ENCODE assay signal across 18 cellular contexts in the genomic region with DNA sequence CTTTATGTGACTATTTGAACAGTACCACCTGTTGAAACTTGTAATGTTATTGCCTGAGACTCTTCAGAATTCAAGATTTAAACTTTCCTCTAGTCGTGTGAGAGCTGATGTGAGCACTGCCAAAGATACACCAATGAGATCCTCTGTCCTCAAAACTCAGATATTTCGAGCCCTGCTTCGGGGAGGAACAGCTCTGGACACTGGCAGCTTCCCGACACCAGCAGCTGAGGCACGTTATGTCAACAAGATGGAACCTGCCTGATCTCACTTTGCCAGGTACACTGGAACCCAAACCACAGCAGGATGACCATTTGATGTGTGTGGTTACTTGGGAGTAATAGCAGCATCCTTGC.
"Had no signal": no experiment of that assay in that cellular context is flagged by ENCODE, and none has a peak within 500 bp of the region (broad histone marks: within the 10 kb centered on the region; RNA-seq: fewer than 3 reads in every experiment).

No MANE protein-coding gene starts in this region.

- H3K79me2 ChIP-seq: hepatocyte had no signal

- H3K4me3 ChIP-seq: adrenal gland, hepatocyte, neural progenitor cell, psoas muscle, right lobe of liver, upper lobe of right lung had no signal

- H2AFZ ChIP-seq: hepatocyte, neural progenitor cell had no signal

- H3K36me3 ChIP-seq: adrenal gland, esophagus muscularis mucosa, neural progenitor cell, right lobe of liver, upper lobe of right lung had no signal

- H3K4me1 ChIP-seq: adrenal gland, esophagus muscularis mucosa, neural progenitor cell, psoas muscle, right lobe of liver, upper lobe of right lung had no signal

- DNase-seq: activated CD4-positive, alpha-beta T cell treated with anti-CD3 and anti-CD28 coated beads for 36 hours; activated CD4-positive, alpha-beta T cell treated with anti-CD3 and anti-CD28 coated beads, Interleukin-2, amount 50 U/mL, for 48 hours; activated gamma-delta T cell treated with Interleukin-2 at 50 U/mL for 16 hours; adrenal gland; effector CD8-positive, alpha-beta T cell; left colon; naive B cell; psoas muscle; right lobe of liver; stimulated activated naive B cell treated with anti-CD40 and anti-IgM and Interleukin-4, amounts not matched to agents 10 μg/mL and 1 μg/mL and 100 μg/mL, for 72 hours; upper lobe of right lung had no signal

- H3K9ac ChIP-seq: neural progenitor cell had no signal

- H3K9me3 ChIP-seq: adrenal gland, esophagus muscularis mucosa, psoas muscle, right lobe of liver, upper lobe of right lung had no signal

- H3K4me2 ChIP-seq: hepatocyte, neural progenitor cell had no signal

- H3K27ac ChIP-seq: adrenal gland, hepatocyte, neural progenitor cell, psoas muscle, right lobe of liver, upper lobe of right lung had no signal

- H3K27me3 ChIP-seq: adrenal gland, esophagus muscularis mucosa, hepatocyte, neural progenitor cell, right lobe of liver, upper lobe of right lung had no signal

- FAIRE-seq: astrocyte, islet of Langerhans, TTC549 had no signal

- ATAC-seq: activated CD4-positive, alpha-beta T cell treated with anti-CD3 and anti-CD28 coated beads for 36 hours; activated naive CD4-positive, alpha-beta T cell treated with anti-CD3 and anti-CD28 coated beads, Interleukin-2, amount 50 U/mL, for 72 hours; left colon; psoas muscle; right lobe of liver; stimulated activated naive B cell treated with anti-CD40 and anti-IgM and Interleukin-4, amounts not matched to agents 10 μg/mL and 1 μg/mL and 100 μg/mL, for 72 hours had no signal
